Comparison of ENCODE assay signal across 34 cellular contexts in genomic region chr2:163633296-163633695, GRCh38.
"Had no signal": no experiment of that assay in that cellular context is flagged by ENCODE, and none has a peak within 500 bp of the region (broad histone marks: within the 10 kb centered on the region; RNA-seq: fewer than 3 reads in every experiment).

No MANE protein-coding gene starts in this region.

- H3K36me3 ChIP-seq: adrenal gland, brain microvascular endothelial cell, breast epithelium, cardiac muscle cell had no signal

- H3K9me3 ChIP-seq: adrenal gland, body of pancreas, breast epithelium had no signal

- H3K27ac ChIP-seq: adrenal gland, body of pancreas, brain microvascular endothelial cell, breast epithelium, cardiac muscle cell, VCaP had no signal

- H3K4me1 ChIP-seq: adrenal gland, body of pancreas, breast epithelium had no signal

- H3K27me3 ChIP-seq: adrenal gland, body of pancreas, brain microvascular endothelial cell, breast epithelium, cardiac muscle cell had no signal

- DNase-seq: activated B cell treated with CpG ODN at 0.5 μM for 24 hours; activated CD4-positive, alpha-beta memory T cell treated with anti-CD3 and anti-CD28 coated beads for 36 hours; activated CD4-positive, alpha-beta T cell treated with anti-CD3 and anti-CD28 coated beads for 4 hours; activated CD4-positive, alpha-beta T cell treated with anti-CD3 and anti-CD28 coated beads, Interleukin-2, amount 10 ng/mL, durations not matched to agents 24 days and 14 days; activated CD4-positive, alpha-beta T cell treated with anti-CD3 and anti-CD28 coated beads, Interleukin-2, amount 50 U/mL, for 1 hour; activated CD4-positive, alpha-beta T cell treated with anti-CD3 and anti-CD28 coated beads, Interleukin-2, amount 50 U/mL, for 4 hours; activated CD4-positive, CD25-positive, alpha-beta regulatory T cell treated with anti-CD3 and anti-CD28 coated beads, Interleukin-2, amount 50 U/mL, for 72 hours; activated CD8-positive, alpha-beta memory T cell treated with anti-CD3 and anti-CD28 coated beads, Interleukin-2, amount 50 U/mL, for 4 hours; activated CD8-positive, alpha-beta T cell treated with anti-CD3 and anti-CD28 coated beads for 36 hours; activated effector memory CD4-positive, alpha-beta T cell treated with anti-CD3 and anti-CD28 coated beads, Interleukin-2, amount 50 U/mL, for 16 hours; activated gamma-delta T cell treated with Interleukin-2 at 50 U/mL for 16 hours; activated naive CD4-positive, alpha-beta T cell; activated naive CD4-positive, alpha-beta T cell treated with anti-CD3 and anti-CD28 coated beads for 36 hours; activated naive CD4-positive, alpha-beta T cell treated with anti-CD3 and anti-CD28 coated beads, Interleukin-2, amount 50 U/mL, for 16 hours; activated naive CD8-positive, alpha-beta T cell treated with anti-CD3 and anti-CD28 coated beads for 36 hours; activated T-cell treated with anti-CD3 and anti-CD28 coated beads for 4 hours; activated T-cell treated with anti-CD3 and anti-CD28 coated beads, Interleukin-2, amount 50 U/mL, for 1 hour; activated T-cell treated with anti-CD3 and anti-CD28 coated beads, Interleukin-2, amount 50 U/mL, for 4 hours; activated T-cell treated with anti-CD3 and anti-CD28 coated beads, Interleukin-2, amount 50 U/mL, for 72 hours; adrenal gland; amniotic stem cell; aorta; body of pancreas; brain microvascular endothelial cell; caudate nucleus; cerebellar nuclear complex; T-helper 1 cell; T-helper 2 cell; T-helper 9 cell had no signal

- H3K4me3 ChIP-seq: adrenal gland, body of pancreas, breast epithelium, cardiac muscle cell had no signal

- ATAC-seq: activated CD8-positive, alpha-beta T cell treated with anti-CD3 and anti-CD28 coated beads for 36 hours; activated naive CD4-positive, alpha-beta T cell treated with anti-CD3 and anti-CD28 coated beads, Interleukin-2, amount 50 U/mL, for 72 hours; activated T-cell treated with anti-CD3 and anti-CD28 coated beads, Interleukin-2, amount 50 U/mL, for 4 hours; activated T-cell treated with anti-CD3 and anti-CD28 coated beads, Interleukin-2, amount 50 U/mL, for 72 hours; activated T-helper 17 cell treated with anti-CD3 and anti-CD28 coated beads, Interleukin-2, amount 50 U/mL, for 72 hours; body of pancreas had no signal
